16 cellular contexts compared by ENCODE assay signal in genomic region chr10:104036518-104037260, GRCh38. TPM values are rescaled to one million over a fixed set of nuclear protein-coding genes. Genes with fewer than 3 reads are reported as not detected.
DNase-seq lines count a peak whose midpoint lies in the region; ATAC-seq and TF ChIP-seq lines count a peak whose summit lies in the region.
"Had no signal": no experiment of that assay in that cellular context is flagged by ENCODE, and none has a peak within 500 bp of the region (broad histone marks: within the 10 kb centered on the region; RNA-seq: fewer than 3 reads in every experiment).

No MANE protein-coding gene starts in this region.

- H3K36me3 Mint-ChIP-seq in activated CD4-positive, alpha-beta memory T cell treated with anti-CD3 and anti-CD28 coated beads, Interleukin-2, amount 10 ng/mL, durations not matched to agents 7 days and 5 days (ENCODE audit: low read depth), result no peaks in the 10 kb centered on the region
- no peaks in the 10 kb centered on the region for H3K36me3 Mint-ChIP-seq in activated CD4-positive, alpha-beta memory T cell treated with anti-CD3 and anti-CD28 coated beads for 36 hours

- H3K9me3 ChIP-seq in neuronal stem cell (replicated peaks in 1 of 2; ENCODE audit: control insufficient read depth in 2 of 2, insufficient read depth in 1 of 2, low read depth in 1 of 2, low read length in 2 of 2), result no peaks in the 10 kb centered on the region
- H3K9me3 ChIP-seq in WERI-Rb-1 (ENCODE audit: severe bottlenecking), result no peaks in the 10 kb centered on the region
- H3K9me3 ChIP-seq: SJSA1 had no signal

- CTCF ChIA-PET in activated CD4-positive, alpha-beta memory T cell treated with anti-CD3 and anti-CD28 coated beads, Interleukin-2, amount 10 ng/mL, durations not matched to agents 7 days and 5 days (lab: Charles Lee), result no interaction called here
- CTCF ChIA-PET in activated CD4-positive, alpha-beta memory T cell treated with anti-CD3 and anti-CD28 coated beads for 36 hours (lab: Charles Lee), result interaction anchor here (0.8 kb wide), 1 partner anchor 238 kb away, joined by 3 read pairs; no protein-coding TSS in a partner anchor

- H3K4me1 ChIP-seq in neuronal stem cell (ENCODE audit: control insufficient read depth in 2 of 2, insufficient read depth in 1 of 2, low read depth in 1 of 2, low read length in 2 of 2), result peaks cover 3 to 25% of the 10 kb centered on the region in 2 donors
- H3K4me1 ChIP-seq: SJSA1 had no signal

- no peaks in the 10 kb centered on the region for H3K79me1 ChIP-seq in neuronal stem cell (ENCODE audit: low read depth, low read length)

- no peak overlapping the region for H4K91ac ChIP-seq in neuronal stem cell (ENCODE audit: low read depth, low read length, poor library complexity)

- no peak for TF ChIP-seq CTCF in WERI-Rb-1 (IDR thresholded peaks at IDR 0.05; ENCODE audit: low read depth, low read length)

- H2AK5ac ChIP-seq in neuronal stem cell (ENCODE audit: low read depth, low read length), result peak overlapping the region; percentile 86

- H3K36me3 ChIP-seq in H7 (replicated peaks; ENCODE audit: control insufficient read depth, insufficient read depth, low read length) (no peaks in the 10 kb centered on the region; the same call in 1 of the 2 replicates), neuronal stem cell (replicated peaks in 1 of 2; ENCODE audit: control insufficient read depth in 2 of 2, insufficient read depth in 2 of 2, low read length in 2 of 2) (no peaks in the 10 kb centered on the region), WERI-Rb-1 (no peaks in the 10 kb centered on the region)
- H3K36me3 ChIP-seq: SJSA1 had no signal

- POLR2A ChIA-PET in activated CD4-positive, alpha-beta memory T cell treated with anti-CD3 and anti-CD28 coated beads, Interleukin-2, amount 10 ng/mL, durations not matched to agents 7 days and 5 days (lab: Charles Lee), result no interaction called here
- POLR2A ChIA-PET in activated CD4-positive, alpha-beta memory T cell treated with anti-CD3 and anti-CD28 coated beads for 36 hours (lab: Charles Lee), result no interaction called here

- ATAC-seq in GM21825 (IDR thresholded peaks at IDR 0.05; ENCODE audit: unreplicated experiment), result no peak
- ATAC-seq: GM12878 had no signal

- intact Hi-C loops in activated CD4-positive, alpha-beta memory T cell treated with anti-CD3 and anti-CD28 coated beads for 36 hours (cut with micrococcal nuclease), result no loop called here

- no peak overlapping the region for H2BK120ac ChIP-seq in neuronal stem cell (ENCODE audit: low read depth, low read length)

- H3K4ac ChIP-seq in neuronal stem cell (ENCODE audit: low read length), result no peak overlapping the region

- no peak overlapping the region for H4K8ac ChIP-seq in neuronal stem cell (ENCODE audit: low read depth, low read length)

- H2BK5ac ChIP-seq in neuronal stem cell (ENCODE audit: low read length), result peak overlapping the region; percentile 14

- peak; percentile 14 for DNase-seq in activated CD4-positive, alpha-beta memory T cell treated with anti-CD3 and anti-CD28 coated beads, Interleukin-2, amount 10 ng/mL, durations not matched to agents 7 days and 5 days
- no peak for DNase-seq in activated CD4-positive, alpha-beta memory T cell treated with anti-CD3 and anti-CD28 coated beads for 36 hours
- DNase-seq in H7, result peak; percentile 29
- peak; percentile 36 for DNase-seq in ecto neural progenitor cell (ENCODE audit: low spot score)
- no peak for DNase-seq in neuronal stem cell (ENCODE audit: low spot score)
- no peak for DNase-seq in effector CD4-positive, alpha-beta T cell
- no peak for DNase-seq in WERI-Rb-1
- DNase-seq: DMS53, MM.1S, NCI-H187 treated with DMSO at 0.1 percent for 48 hours, NCI-H510A treated with DMSO at 0.1 percent for 48 hours had no signal

- H3K23ac ChIP-seq in neuronal stem cell (ENCODE audit: low read depth, low read length, poor library complexity), result peak overlapping the region; percentile 18

- peak overlapping the region; percentile 75 for H2BK12ac ChIP-seq in neuronal stem cell (ENCODE audit: low read length)

- H3K9ac ChIP-seq in neuronal stem cell (ENCODE audit: low read depth, low read length, poor library complexity), result peak overlapping the region; percentile 13

- H3K27ac ChIP-seq in neuronal stem cell (replicated peaks; ENCODE audit: low read length), result no peak overlapping the region
- H3K27ac ChIP-seq in WERI-Rb-1, result no peak overlapping the region
- H3K27ac ChIP-seq: HL-60, SJSA1 had no signal

- peak overlapping the region; percentile 9 for H3K14ac ChIP-seq in neuronal stem cell (ENCODE audit: low read length)

- H3K27me3 ChIP-seq in H7 (ENCODE audit: control insufficient read depth, insufficient read depth, low read length) (no peaks in the 10 kb centered on the region), neuronal stem cell (ENCODE audit: control insufficient read depth in 3 of 3, insufficient read depth in 3 of 3, low read depth in 1 of 3, low read length in 3 of 3) (no peaks in the 10 kb centered on the region), WERI-Rb-1 (ENCODE audit: insufficient read depth, low read depth, severe bottlenecking) (no peaks in the 10 kb centered on the region)
- H3K27me3 ChIP-seq: SJSA1 had no signal

- no peaks in the 10 kb centered on the region for H3K9me3 Mint-ChIP-seq in activated CD4-positive, alpha-beta memory T cell treated with anti-CD3 and anti-CD28 coated beads, Interleukin-2, amount 10 ng/mL, durations not matched to agents 7 days and 5 days
- no peaks in the 10 kb centered on the region for H3K9me3 Mint-ChIP-seq in activated CD4-positive, alpha-beta memory T cell treated with anti-CD3 and anti-CD28 coated beads for 36 hours
- H3K9me3 Mint-ChIP-seq: CD14-positive monocyte had no signal

- no peak overlapping the region for H3K4me3 ChIP-seq in H7 (ENCODE audit: insufficient read depth, low read depth, low read length)
- no peak overlapping the region for H3K4me3 ChIP-seq in neuronal stem cell (ENCODE audit: low read length in 2 of 2)
- H3K4me3 ChIP-seq in WERI-Rb-1 (ENCODE audit: low read depth, low read length), result no peak overlapping the region
- H3K4me3 ChIP-seq: GM12878, SJSA1 had no signal

- no peak overlapping the region for H3K27ac Mint-ChIP-seq in activated CD4-positive, alpha-beta memory T cell treated with anti-CD3 and anti-CD28 coated beads, Interleukin-2, amount 10 ng/mL, durations not matched to agents 7 days and 5 days
- H3K27ac Mint-ChIP-seq in activated CD4-positive, alpha-beta memory T cell treated with anti-CD3 and anti-CD28 coated beads for 36 hours, result no peak overlapping the region

- no peak overlapping the region for H3K4me2 ChIP-seq in neuronal stem cell (ENCODE audit: insufficient read depth, low read length, poor library complexity, severe bottlenecking)

- no CpG with 5 or more reads among the region's 21 CpGs for WGBS in neuronal stem cell (ENCODE audit: extremely low coverage in 2 of 2, insufficient read length in 2 of 2, insufficient replicate concordance in 1 of 2), 2 donors

- H3K4me3 Mint-ChIP-seq in activated CD4-positive, alpha-beta memory T cell treated with anti-CD3 and anti-CD28 coated beads, Interleukin-2, amount 10 ng/mL, durations not matched to agents 7 days and 5 days, result no peak overlapping the region
- no peak overlapping the region for H3K4me3 Mint-ChIP-seq in activated CD4-positive, alpha-beta memory T cell treated with anti-CD3 and anti-CD28 coated beads for 36 hours
- H3K4me3 Mint-ChIP-seq: CD14-positive monocyte had no signal

- H2AFZ ChIP-seq in neuronal stem cell (ENCODE audit: low read length), result no peak overlapping the region

- no peaks in the 10 kb centered on the region for H3K27me3 Mint-ChIP-seq in activated CD4-positive, alpha-beta memory T cell treated with anti-CD3 and anti-CD28 coated beads, Interleukin-2, amount 10 ng/mL, durations not matched to agents 7 days and 5 days
- no peaks in the 10 kb centered on the region for H3K27me3 Mint-ChIP-seq in activated CD4-positive, alpha-beta memory T cell treated with anti-CD3 and anti-CD28 coated beads for 36 hours

- H3K18ac ChIP-seq in neuronal stem cell (ENCODE audit: low read length), result peak overlapping the region; percentile 84

- H2BK15ac ChIP-seq in neuronal stem cell (ENCODE audit: low read length), result peak overlapping the region; percentile 63

- H3K4me1 Mint-ChIP-seq in activated CD4-positive, alpha-beta memory T cell treated with anti-CD3 and anti-CD28 coated beads, Interleukin-2, amount 10 ng/mL, durations not matched to agents 7 days and 5 days, result no peaks in the 10 kb centered on the region
- no peaks in the 10 kb centered on the region for H3K4me1 Mint-ChIP-seq in activated CD4-positive, alpha-beta memory T cell treated with anti-CD3 and anti-CD28 coated beads for 36 hours (ENCODE audit: low read depth)

RNA-seq across cellular contexts. Expression of gene COL17A1, which starts 49.0 kb away (rescaled TPM):
- total RNA-seq in activated CD4-positive, alpha-beta memory T cell treated with anti-CD3 and anti-CD28 coated beads, Interleukin-2, amount 10 ng/mL, durations not matched to agents 7 days and 5 days, result not detected
- total RNA-seq in activated CD4-positive, alpha-beta memory T cell treated with anti-CD3 and anti-CD28 coated beads for 36 hours, result not detected
- total RNA-seq in H7 (2014; rRNA removed; shearing (Covaris generic)), result 0.59 and 1.0 TPM in 2 replicates
- 1.3 TPM for polyA plus RNA-seq in neuronal stem cell (2013, experiment 1 of 2)
- polyA plus RNA-seq in neuronal stem cell (2013, experiment 2 of 2), result 1.2 TPM
- total RNA-seq: GM12878 had no signal
- polyA plus RNA-seq: CD14-positive monocyte had no signal

Comparison
In these comparisons a context has a peak if more than half of its experiments do, and no peak if none do; other contexts are left out.
1. DNase-seq: peak in activated CD4-positive, alpha-beta memory T cell treated with anti-CD3 and anti-CD28 coated beads, Interleukin-2, amount 10 ng/mL, durations not matched to agents 7 days and 5 days (single experiment), H7 (single experiment) and ecto neural progenitor cell (single experiment); none in activated CD4-positive, alpha-beta memory T cell treated with anti-CD3 and anti-CD28 coated beads for 36 hours (single experiment), neuronal stem cell (single experiment), effector CD4-positive, alpha-beta T cell (single experiment) and WERI-Rb-1 (single experiment).